ENCODE assay signal across 8 cellular contexts in genomic region chr10:132397671-132398565, GRCh38. TPM values are rescaled to one million over a fixed set of nuclear protein-coding genes. Genes with fewer than 3 reads are reported as not detected.
DNase-seq lines count a peak whose midpoint lies in the region; ATAC-seq and TF ChIP-seq lines count a peak whose summit lies in the region.

No MANE protein-coding gene starts in this region.

- H3K4me1 ChIP-seq in A673 (ENCODE audit: insufficient read depth, low read length, poor library complexity, severe bottlenecking): peaks cover 17% of the 10 kb centered on the region
- H3K4me1 ChIP-seq in endodermal cell (ENCODE audit: control insufficient read depth, insufficient read depth, low read length): peaks cover 3% of the 10 kb centered on the region
- peaks cover 61% of the 10 kb centered on the region for H3K4me1 ChIP-seq in mucosa of stomach (ENCODE audit: control insufficient read depth, insufficient read depth, low read length)
- H3K4me1 ChIP-seq in uterus: peaks cover 0 to 20% of the 10 kb centered on the region in 2 donors

- H3K9ac ChIP-seq in endodermal cell (ENCODE audit: extremely low read depth, low read length, poor library complexity, severe bottlenecking) (no peak overlapping the region), mucosa of stomach (ENCODE audit: low read length) (peak overlapping the region; percentile 92)

- TF ChIP-seq CTCF in A673 (conservative IDR thresholded peaks at IDR 0.05; ENCODE audit: low read depth, low read length): no peak
- TF ChIP-seq CTCF in endodermal cell (conservative IDR thresholded peaks at IDR 0.05): no peak
- TF ChIP-seq CTCF in uterus (IDR thresholded peaks at IDR 0.05): no peak

- peak; percentile 44 for ATAC-seq in GM18511 (IDR thresholded peaks at IDR 0.05; ENCODE audit: unreplicated experiment)
- ATAC-seq in activated CD4-positive, alpha-beta T cell treated with anti-CD3 and anti-CD28 coated beads for 36 hours: peak; percentile 44

- DNase-seq in A673 (ENCODE audit: low spot score) (peak; percentile 49), endodermal cell (no peak), uterus (peak in 1 of 2 donors; percentile 63), germinal center (ENCODE audit: low spot score) (no peak)
- peak; percentile 70 for DNase-seq in activated CD4-positive, alpha-beta T cell treated with anti-CD3 and anti-CD28 coated beads for 36 hours

- TF ChIP-seq POLR2A in uterus (IDR thresholded peaks at IDR 0.05): no peak

- no peaks in the 10 kb centered on the region for H3K36me3 Mint-ChIP-seq in IgD-negative memory B cell
- no peaks in the 10 kb centered on the region for H3K36me3 Mint-ChIP-seq in activated CD4-positive, alpha-beta T cell treated with anti-CD3 and anti-CD28 coated beads for 36 hours (ENCODE audit: low read depth)
- H3K36me3 Mint-ChIP-seq in endodermal cell (ENCODE audit: low read depth): no peaks in the 10 kb centered on the region

- TSS peak; percentile 29 for BruUV-seq in A673 (replicated peaks; lab: Mats Ljungman, UMichigan)

- peak overlapping the region; percentile 69 for H3K4me3 ChIP-seq in A673 (ENCODE audit: low read depth, low read length, poor library complexity, severe bottlenecking)
- H3K4me3 ChIP-seq in endodermal cell (ENCODE audit: low read length): peak overlapping the region; percentile 75
- peak overlapping the region; percentile 75 for H3K4me3 ChIP-seq in mucosa of stomach (ENCODE audit: low read length)
- H3K4me3 ChIP-seq in uterus: peak overlapping the region; percentile 62 to 98

- POLR2A ChIA-PET in A673 (lab: Charles Lee; ENCODE audit: low non-redundant PET): no interaction called here
- POLR2A ChIA-PET in activated CD4-positive, alpha-beta T cell treated with anti-CD3 and anti-CD28 coated beads for 36 hours (lab: Charles Lee): interaction anchor here (0.5 to 0.8 kb wide), 3 partner anchors 11 to 222 kb away, joined by 3 to 4 read pairs (median 3); no protein-coding TSS in a partner anchor

- H3K27me3 Mint-ChIP-seq in IgD-negative memory B cell: peaks cover 2% of the 10 kb centered on the region
- no peaks in the 10 kb centered on the region for H3K27me3 Mint-ChIP-seq in activated CD4-positive, alpha-beta T cell treated with anti-CD3 and anti-CD28 coated beads for 36 hours
- peaks cover 2% of the 10 kb centered on the region for H3K27me3 Mint-ChIP-seq in endodermal cell (ENCODE audit: insufficient read depth)

- intact Hi-C loops in A673 (cut with micrococcal nuclease; ENCODE audit: unreplicated experiment): loop anchor here (2.0 kb wide), 1 partner anchor 47 kb away; no protein-coding TSS in a partner anchor
- intact Hi-C loops in activated CD4-positive, alpha-beta T cell treated with anti-CD3 and anti-CD28 coated beads for 36 hours (cut with DNase I, micrococcal nuclease): loop anchor here in 1 of 2 experiments (1.0 to 2.0 kb wide), 3 partner anchors 49 to 139 kb away; partner anchors contain the start of genes INPP5A and LRRC27
- intact Hi-C loops in uterus (cut with DNase I; ENCODE audit: low total_unique reads): no loop called here

- H3K4me3 Mint-ChIP-seq in IgD-negative memory B cell: peak overlapping the region; percentile 87 to 97 (median 96)
- peak overlapping the region; percentile 74 for H3K4me3 Mint-ChIP-seq in activated CD4-positive, alpha-beta T cell treated with anti-CD3 and anti-CD28 coated beads for 36 hours
- H3K4me3 Mint-ChIP-seq in endodermal cell: peak overlapping the region; percentile 68

- H3K9me3 ChIP-seq in A673 (ENCODE audit: low read depth, low read length, poor library complexity, severe bottlenecking): no peaks in the 10 kb centered on the region
- no peaks in the 10 kb centered on the region for H3K9me3 ChIP-seq in endodermal cell (ENCODE audit: control insufficient read depth, low read length)
- no peaks in the 10 kb centered on the region for H3K9me3 ChIP-seq in mucosa of stomach (ENCODE audit: control insufficient read depth, low read length)
- no peaks in the 10 kb centered on the region for H3K9me3 ChIP-seq in uterus

- H3K27ac Mint-ChIP-seq in IgD-negative memory B cell: peak overlapping the region; percentile 87 to 99 (median 98)
- peak overlapping the region; percentile 76 for H3K27ac Mint-ChIP-seq in activated CD4-positive, alpha-beta T cell treated with anti-CD3 and anti-CD28 coated beads for 36 hours
- H3K27ac Mint-ChIP-seq in endodermal cell: peak overlapping the region; percentile 90

- H3K9me3 Mint-ChIP-seq in IgD-negative memory B cell: no peaks in the 10 kb centered on the region
- no peaks in the 10 kb centered on the region for H3K9me3 Mint-ChIP-seq in activated CD4-positive, alpha-beta T cell treated with anti-CD3 and anti-CD28 coated beads for 36 hours (ENCODE audit: low read depth)
- no peaks in the 10 kb centered on the region for H3K9me3 Mint-ChIP-seq in endodermal cell

- no peaks in the 10 kb centered on the region for H3K36me3 ChIP-seq in A673 (ENCODE audit: insufficient read depth, low read length, poor library complexity, severe bottlenecking)
- no peaks in the 10 kb centered on the region for H3K36me3 ChIP-seq in endodermal cell (ENCODE audit: control insufficient read depth, insufficient read depth, low read length)
- no peaks in the 10 kb centered on the region for H3K36me3 ChIP-seq in mucosa of stomach (ENCODE audit: control insufficient read depth, insufficient read depth, low read length)
- no peaks in the 10 kb centered on the region for H3K36me3 ChIP-seq in uterus

- H3K4me1 Mint-ChIP-seq in IgD-negative memory B cell (peaks cover 15 to 32% (median 26%) of the 10 kb centered on the region in 3 donors), endodermal cell (peaks cover 6% of the 10 kb centered on the region)
- H3K4me1 Mint-ChIP-seq in activated CD4-positive, alpha-beta T cell treated with anti-CD3 and anti-CD28 coated beads for 36 hours: peaks cover 13% of the 10 kb centered on the region

- H3K27ac ChIP-seq in A673 (ENCODE audit: low read depth, low read length, poor library complexity, severe bottlenecking) (peak overlapping the region; percentile 76), endodermal cell (ENCODE audit: low read depth, low read length) (no peak overlapping the region), uterus (peak overlapping the region; percentile 95 to 96)

- WGBS in endodermal cell (ENCODE audit: insufficient coverage in 1 of 2, insufficient read length in 1 of 2), 2 experiments: 56 to 58% methylated on average over 31 to 40 of the region's 40 CpGs

- CTCF ChIA-PET in A673 (lab: Charles Lee): no interaction called here
- CTCF ChIA-PET in activated CD4-positive, alpha-beta T cell treated with anti-CD3 and anti-CD28 coated beads for 36 hours (lab: Charles Lee): interaction anchor here (1.3 kb wide), 1 partner anchor 53 kb away, joined by 3 read pairs; no protein-coding TSS in a partner anchor

- H3K27me3 ChIP-seq in A673 (replicated peaks; ENCODE audit: insufficient read depth, low read depth, low read length, poor library complexity) (no peaks in the 10 kb centered on the region), endodermal cell (ENCODE audit: control insufficient read depth, insufficient read depth, low read length, poor library complexity, severe bottlenecking) (no peaks in the 10 kb centered on the region), mucosa of stomach (ENCODE audit: control insufficient read depth, insufficient read depth, low read length) (no peaks in the 10 kb centered on the region), uterus (no peaks in the 10 kb centered on the region)

RNA-seq across cellular contexts. Expression of gene PWWP2B, which starts 0.9 kb away (rescaled TPM):
- total RNA-seq in A673 (2021): 18.6 and 21.2 TPM in 2 replicates
- 9.0 TPM for polyA plus RNA-seq in IgD-negative memory B cell
- 1 to 10 TPM; 2.4 to 2.9 TPM for total RNA-seq in activated CD4-positive, alpha-beta T cell treated with anti-CD3 and anti-CD28 coated beads for 36 hours
- total RNA-seq in endodermal cell: 10 to 100 TPM; 11.4 to 13.9 TPM
- polyA plus RNA-seq in endodermal cell (2013, experiment 1 of 2): 7.5 TPM
- polyA plus RNA-seq in endodermal cell (2013, experiment 2 of 2): 6.7 TPM
- total RNA-seq in uterus: 10 to 100 TPM in 2 of 4 donors, 1 to 10 TPM in 1, under 1 TPM in 1; 0.29 to 27.6 (median 8.3) TPM

Comparison
In these comparisons a context has a peak if more than half of its experiments do, and no peak if none do; other contexts are left out.
1. DNase-seq: peak in A673 (single experiment) and activated CD4-positive, alpha-beta T cell treated with anti-CD3 and anti-CD28 coated beads for 36 hours (single experiment); none in endodermal cell (single experiment) and germinal center (single experiment).
2. Peak in every context shown above with its lines, with median percentiles within 50 percentile points of each other: H3K4me3 ChIP-seq, H3K27ac Mint-ChIP-seq and H3K4me3 Mint-ChIP-seq.